4 cellular contexts compared by ENCODE assay signal in genomic region chr11:86824139-86824538, GRCh38. TPM values are rescaled to one million over a fixed set of nuclear protein-coding genes. Genes with fewer than 3 reads are reported as not detected.
DNase-seq lines count a peak whose midpoint lies in the region; ATAC-seq and TF ChIP-seq lines count a peak whose summit lies in the region.
"Not testable (repeated sequence)": the region's sequence is repeated elsewhere in the genome, so short reads cannot be mapped to it uniquely, and the experiment has no call there.
"Had no signal": no experiment of that assay in that cellular context is flagged by ENCODE, and none has a peak within 500 bp of the region (broad histone marks: within the 10 kb centered on the region; RNA-seq: fewer than 3 reads in every experiment).

No MANE protein-coding gene starts in this region.

- CTCF ChIA-PET in WTC11 (lab: Charles Lee) = not testable (repeated sequence)

- not testable (repeated sequence) for DNase-seq in WTC11 (ENCODE audit: low spot score)

- not testable (repeated sequence) for H3K36me3 Mint-ChIP-seq in WTC11

- not testable (repeated sequence) for ATAC-seq in WTC11

- H3K4me1 Mint-ChIP-seq in WTC11 = not testable (repeated sequence)

- not testable (repeated sequence) for H3K27me3 Mint-ChIP-seq in WTC11 (ENCODE audit: low read depth)

- POLR2A ChIA-PET in WTC11 (lab: Charles Lee) = not testable (repeated sequence)

- H3K9me3 Mint-ChIP-seq in WTC11 = not testable (repeated sequence)

- H3K27ac Mint-ChIP-seq in WTC11 = not testable (repeated sequence)

- TF ChIP-seq CTCF in WTC11 (IDR thresholded peaks at IDR 0.05) = not testable (repeated sequence)

- H3K4me3 Mint-ChIP-seq in WTC11 = not testable (repeated sequence)

TF ChIP-seq in WTC11, 78 proteins besides CTCF, POLR2A, EP300 and RAD21:
- TF ChIP-seq HMGA2 (CRISPR knock-in tag; IDR thresholded peaks at IDR 0.05) = peak; percentile 96
TF ChIP-seq in WTC11: peak in this region for 1; not testable (repeated sequence) for 77.

RNA-seq across cellular contexts. Expression of gene PRSS23, which starts 23.8 kb away (rescaled TPM):
- 3.4 to 4.2 TPM (median 3.5 TPM) in 3 replicates for total RNA-seq in WTC11 (2021)
- total RNA-seq: B cell; CD4-positive, alpha-beta memory T cell; CD4-positive, CD25-positive, alpha-beta regulatory T cell had no signal
